18 cellular contexts compared by ENCODE assay signal in genomic region chr15:48365575-48365974, GRCh38. TPM values are rescaled to one million over a fixed set of nuclear protein-coding genes. Genes with fewer than 3 reads are reported as not detected.
DNase-seq lines count a peak whose midpoint lies in the region; ATAC-seq, FAIRE-seq and TF ChIP-seq lines count a peak whose summit lies in the region.
"Had no signal": no experiment of that assay in that cellular context is flagged by ENCODE, and none has a peak within 500 bp of the region (broad histone marks: within the 10 kb centered on the region; RNA-seq: fewer than 3 reads in every experiment).

No MANE protein-coding gene starts in this region.

- H3K27ac Mint-ChIP-seq in WTC11, result no peak overlapping the region
- no peak overlapping the region for H3K27ac Mint-ChIP-seq in activated T-helper 1 cell treated with anti-CD3 and anti-CD28 coated beads, Interleukin-12 subunit alpha, Interleukin-12 subunit beta, Interleukin-2, Interleukin-4 antibody, amounts not matched to agents 30 ng/mL and 10 ng/mL and 1 ng/mL, durations not matched to agents 14 hours and 24 hours and 36 hours
- H3K27ac Mint-ChIP-seq: CD4-positive, alpha-beta memory T cell; H9 had no signal

- 84 to 90% (median 90%) methylated on average over 1 of the region's 1 CpG for WGBS in small intestine, 3 donors

- no peak for TF ChIP-seq CTCF in WTC11 (IDR thresholded peaks at IDR 0.05)

- H3K27me3 ChIP-seq in small intestine (ENCODE audit: control insufficient read depth in 2 of 2, insufficient read depth in 2 of 2, low read length in 2 of 2), result no peaks in the 10 kb centered on the region

- no peaks in the 10 kb centered on the region for H3K9me3 ChIP-seq in small intestine (ENCODE audit: control insufficient read depth, low read depth)

- FAIRE-seq in G401.6 (lab: Jason Lieb, UNC) (peak; percentile 97), frontal cortex (lab: Jason Lieb, UNC) (peak; percentile 50), small intestine (lab: Jason Lieb, UNC) (peak; percentile 71)
- FAIRE-seq: GM12892 had no signal

- no peaks in the 10 kb centered on the region for H3K4me1 ChIP-seq in small intestine (ENCODE audit: control insufficient read depth in 2 of 2, insufficient read depth in 1 of 2, low read depth in 1 of 2, low read length in 1 of 2)

- POLR2A ChIA-PET in WTC11 (lab: Charles Lee), result no interaction called here

- H3K27ac ChIP-seq in small intestine (ENCODE audit: low read depth in 1 of 2, low read length in 1 of 2), result no peak overlapping the region
- H3K27ac ChIP-seq: GM23248 had no signal

- no peak overlapping the region for H3K4me3 ChIP-seq in small intestine (ENCODE audit: low read depth in 1 of 2, low read length in 2 of 2)
- H3K4me3 ChIP-seq: GM23248 had no signal

- CTCF ChIA-PET in WTC11 (lab: Charles Lee), result interaction anchor here (1.5 kb wide), 1 partner anchor 7 kb away, joined by 4 read pairs; no protein-coding TSS in a partner anchor

- intact Hi-C loops in activated T-helper 1 cell treated with anti-CD3 and anti-CD28 coated beads, Interleukin-12 subunit alpha, Interleukin-12 subunit beta, Interleukin-2, Interleukin-4 antibody, amounts not matched to agents 30 ng/mL and 10 ng/mL and 1 ng/mL, durations not matched to agents 14 hours and 24 hours and 36 hours (cut with micrococcal nuclease), result no loop called here

- no peaks in the 10 kb centered on the region for H3K36me3 ChIP-seq in small intestine (ENCODE audit: control insufficient read depth in 2 of 2, insufficient read depth in 2 of 2, low read length in 2 of 2)

- no peaks in the 10 kb centered on the region for H3K27me3 Mint-ChIP-seq in WTC11 (ENCODE audit: low read depth)
- peaks cover 16% of the 10 kb centered on the region for H3K27me3 Mint-ChIP-seq in activated T-helper 1 cell treated with anti-CD3 and anti-CD28 coated beads, Interleukin-12 subunit alpha, Interleukin-12 subunit beta, Interleukin-2, Interleukin-4 antibody, amounts not matched to agents 30 ng/mL and 10 ng/mL and 1 ng/mL, durations not matched to agents 14 hours and 24 hours and 36 hours (ENCODE audit: insufficient read depth)

- DNase-seq in WTC11 (ENCODE audit: low spot score), result no peak
- no peak for DNase-seq in frontal cortex (ENCODE audit: low spot score in 2 of 2)
- no peak for DNase-seq in small intestine
- no peak for DNase-seq in NCI-H82 (lab: John Stamatoyannopoulos, UW)
- DNase-seq in activated T-helper 1 cell treated with anti-CD3 and anti-CD28 coated beads, Interleukin-12 subunit alpha, Interleukin-12 subunit beta, Interleukin-2, Interleukin-4 antibody, amounts not matched to agents 30 ng/mL and 10 ng/mL and 1 ng/mL, durations not matched to agents 14 hours and 24 hours and 36 hours (ENCODE audit: low spot score), result no peak
- DNase-seq: 8988T; C1 segment of cervical spinal cord; Calu3; CD4-positive, alpha-beta memory T cell; COR-L47; DMS53; DMS79 treated with DMSO at 0.1 percent for 48 hours; GM23248; H9 had no signal

- H3K4me1 Mint-ChIP-seq in WTC11, result no peaks in the 10 kb centered on the region
- H3K4me1 Mint-ChIP-seq in activated T-helper 1 cell treated with anti-CD3 and anti-CD28 coated beads, Interleukin-12 subunit alpha, Interleukin-12 subunit beta, Interleukin-2, Interleukin-4 antibody, amounts not matched to agents 30 ng/mL and 10 ng/mL and 1 ng/mL, durations not matched to agents 14 hours and 24 hours and 36 hours (ENCODE audit: low read depth), result no peaks in the 10 kb centered on the region
- H3K4me1 Mint-ChIP-seq: CD4-positive, alpha-beta memory T cell; H9 had no signal

- H3K36me3 Mint-ChIP-seq in WTC11, result peaks cover 4% of the 10 kb centered on the region; the same call in 1 of the 2 replicates
- H3K36me3 Mint-ChIP-seq in activated T-helper 1 cell treated with anti-CD3 and anti-CD28 coated beads, Interleukin-12 subunit alpha, Interleukin-12 subunit beta, Interleukin-2, Interleukin-4 antibody, amounts not matched to agents 30 ng/mL and 10 ng/mL and 1 ng/mL, durations not matched to agents 14 hours and 24 hours and 36 hours (ENCODE audit: low read depth), result no peaks in the 10 kb centered on the region
- H3K36me3 Mint-ChIP-seq: CD4-positive, alpha-beta memory T cell had no signal

- H3K4me3 Mint-ChIP-seq in WTC11, result no peak overlapping the region
- H3K4me3 Mint-ChIP-seq in activated T-helper 1 cell treated with anti-CD3 and anti-CD28 coated beads, Interleukin-12 subunit alpha, Interleukin-12 subunit beta, Interleukin-2, Interleukin-4 antibody, amounts not matched to agents 30 ng/mL and 10 ng/mL and 1 ng/mL, durations not matched to agents 14 hours and 24 hours and 36 hours, result no peak overlapping the region
- H3K4me3 Mint-ChIP-seq: CD4-positive, alpha-beta memory T cell; H9 had no signal

- ATAC-seq in WTC11 (no peak), GM21717 (IDR thresholded peaks at IDR 0.05; ENCODE audit: unreplicated experiment) (no peak)
- ATAC-seq: HCT116 had no signal

- H3K9me3 Mint-ChIP-seq in WTC11, result peaks cover 12% of the 10 kb centered on the region
- H3K9me3 Mint-ChIP-seq in activated T-helper 1 cell treated with anti-CD3 and anti-CD28 coated beads, Interleukin-12 subunit alpha, Interleukin-12 subunit beta, Interleukin-2, Interleukin-4 antibody, amounts not matched to agents 30 ng/mL and 10 ng/mL and 1 ng/mL, durations not matched to agents 14 hours and 24 hours and 36 hours, result no peaks in the 10 kb centered on the region

TF ChIP-seq in WTC11, 78 proteins besides CTCF, POLR2A, EP300 and RAD21:
- TF ChIP-seq HMGA2 (CRISPR knock-in tag; IDR thresholded peaks at IDR 0.05) (peak; percentile 92; the same call in 1 of the 2 replicates), RORB (CRISPR knock-in tag; IDR thresholded peaks at IDR 0.05) (no peak)

RNA-seq across cellular contexts. Expression of gene DUT, which starts 34.3 kb away (rescaled TPM):
- total RNA-seq in WTC11 (2021), result 195 to 204 TPM (median 195 TPM) in 3 replicates
- total RNA-seq in frontal cortex, result 62.8 TPM
- 10 to 100 TPM; 12.7 to 98.0 (median 20.0) TPM for polyA plus RNA-seq in small intestine
- total RNA-seq in activated T-helper 1 cell treated with anti-CD3 and anti-CD28 coated beads, Interleukin-12 subunit alpha, Interleukin-12 subunit beta, Interleukin-2, Interleukin-4 antibody, amounts not matched to agents 30 ng/mL and 10 ng/mL and 1 ng/mL, durations not matched to agents 14 hours and 24 hours and 36 hours, result 244 and 252 TPM in 2 replicates
